ENCODE assay signal across 8 cellular contexts in genomic region chr7:151251328-151251925, GRCh38. TPM values are rescaled to one million over a fixed set of nuclear protein-coding genes. Genes with fewer than 3 reads are reported as not detected.
DNase-seq lines count a peak whose midpoint lies in the region; ATAC-seq, FAIRE-seq and TF ChIP-seq lines count a peak whose summit lies in the region.

No MANE protein-coding gene starts in this region.

- H3K4me1 Mint-ChIP-seq in astrocyte (ENCODE audit: low read depth, unreplicated experiment), result peaks cover 22% of the 10 kb centered on the region
- H3K4me1 Mint-ChIP-seq in activated T-helper 2 cell treated with anti-CD3 and anti-CD28 coated beads, Interferon-gamma antibody, Interleukin-2, Interleukin-4, amounts not matched to agents 10 μg/mL and 5 μg/mL and 100 μg/mL, durations not matched to agents 14 hours and 24 hours and 36 hours (ENCODE audit: low read depth), result peaks cover 5% of the 10 kb centered on the region

- H3K4me3 ChIP-seq in MM.1S (ENCODE audit: low read length) (no peak overlapping the region; the same call in 1 of the 2 replicates), astrocyte (ENCODE audit: insufficient read depth, low read depth, low read length) (peak overlapping the region; percentile 48), iPS-15b (ENCODE audit: low read depth, low read length) (peak overlapping the region; percentile 52), skeletal muscle satellite cell (ENCODE audit: low read length) (peak overlapping the region; percentile 75)

- intact Hi-C loops in activated T-helper 2 cell treated with anti-CD3 and anti-CD28 coated beads, Interferon-gamma antibody, Interleukin-2, Interleukin-4, amounts not matched to agents 10 μg/mL and 5 μg/mL and 100 μg/mL, durations not matched to agents 14 hours and 24 hours and 36 hours (cut with micrococcal nuclease), result no loop called here

- ATAC-seq in HG03432 (IDR thresholded peaks at IDR 0.05; ENCODE audit: unreplicated experiment), result no peak

- peaks cover 2% of the 10 kb centered on the region for H3K36me3 Mint-ChIP-seq in astrocyte (ENCODE audit: low read depth, unreplicated experiment)
- no peaks in the 10 kb centered on the region for H3K36me3 Mint-ChIP-seq in activated T-helper 2 cell treated with anti-CD3 and anti-CD28 coated beads, Interferon-gamma antibody, Interleukin-2, Interleukin-4, amounts not matched to agents 10 μg/mL and 5 μg/mL and 100 μg/mL, durations not matched to agents 14 hours and 24 hours and 36 hours (ENCODE audit: low read depth)

- H3K36me3 ChIP-seq in MM.1S (replicated peaks; ENCODE audit: insufficient read depth, low read length) (no peaks in the 10 kb centered on the region), astrocyte (ENCODE audit: insufficient read depth, low read length) (no peaks in the 10 kb centered on the region), iPS-15b (ENCODE audit: control insufficient read depth, insufficient read depth, low read length) (no peaks in the 10 kb centered on the region), skeletal muscle satellite cell (ENCODE audit: insufficient read depth, low read length) (no peaks in the 10 kb centered on the region)

- no peaks in the 10 kb centered on the region for H3K9me2 ChIP-seq in MM.1S (replicated peaks; ENCODE audit: insufficient read depth, low read length)

- H3K79me2 ChIP-seq in MM.1S (ENCODE audit: low read length) (no peaks in the 10 kb centered on the region), astrocyte (ENCODE audit: insufficient read depth, low read length) (peaks cover 19% of the 10 kb centered on the region)

- H3K9me3 ChIP-seq in MM.1S (replicated peaks; ENCODE audit: insufficient read depth, low read length) (no peaks in the 10 kb centered on the region), astrocyte (ENCODE audit: insufficient read depth, low read depth, low read length) (no peaks in the 10 kb centered on the region), iPS-15b (ENCODE audit: control insufficient read depth, insufficient read depth, low read length) (no peaks in the 10 kb centered on the region), skeletal muscle satellite cell (replicated peaks; ENCODE audit: low read length) (no peaks in the 10 kb centered on the region)

- peaks cover 17% of the 10 kb centered on the region for H3K27me3 Mint-ChIP-seq in astrocyte (ENCODE audit: low read depth, unreplicated experiment)
- peaks cover 77% of the 10 kb centered on the region for H3K27me3 Mint-ChIP-seq in activated T-helper 2 cell treated with anti-CD3 and anti-CD28 coated beads, Interferon-gamma antibody, Interleukin-2, Interleukin-4, amounts not matched to agents 10 μg/mL and 5 μg/mL and 100 μg/mL, durations not matched to agents 14 hours and 24 hours and 36 hours (ENCODE audit: low read depth)

- no peaks in the 10 kb centered on the region for H4K20me1 ChIP-seq in MM.1S (ENCODE audit: insufficient read depth, low read length)
- H4K20me1 ChIP-seq in astrocyte (ENCODE audit: insufficient read depth, low read length), result peaks cover 11% of the 10 kb centered on the region

- H3K4me3 Mint-ChIP-seq in astrocyte (ENCODE audit: unreplicated experiment), result peak overlapping the region; percentile 81
- no peak overlapping the region for H3K4me3 Mint-ChIP-seq in activated T-helper 2 cell treated with anti-CD3 and anti-CD28 coated beads, Interferon-gamma antibody, Interleukin-2, Interleukin-4, amounts not matched to agents 10 μg/mL and 5 μg/mL and 100 μg/mL, durations not matched to agents 14 hours and 24 hours and 36 hours (ENCODE audit: low read depth)

- H3K27ac Mint-ChIP-seq in astrocyte (ENCODE audit: unreplicated experiment), result no peak overlapping the region
- no peak overlapping the region for H3K27ac Mint-ChIP-seq in activated T-helper 2 cell treated with anti-CD3 and anti-CD28 coated beads, Interferon-gamma antibody, Interleukin-2, Interleukin-4, amounts not matched to agents 10 μg/mL and 5 μg/mL and 100 μg/mL, durations not matched to agents 14 hours and 24 hours and 36 hours

- DNase-seq in COLO668 (lab: John Stamatoyannopoulos, UW; ENCODE audit: unreplicated experiment) (peak; percentile 67), MM.1S (no peak), astrocyte (ENCODE audit: low read depth) (peak; percentile 65), T-helper 2 cell (no peak)
- DNase-seq in activated T-helper 2 cell treated with anti-CD3 and anti-CD28 coated beads, Interferon-gamma antibody, Interleukin-2, Interleukin-4, amounts not matched to agents 10 μg/mL and 5 μg/mL and 100 μg/mL, durations not matched to agents 14 hours and 24 hours and 36 hours (ENCODE audit: low spot score), result no peak

- no peak for FAIRE-seq in astrocyte (lab: Jason Lieb, UNC)

- H3F3A ChIP-seq in MM.1S (ENCODE audit: insufficient read depth, low read length), result no peaks in the 10 kb centered on the region

- H3K27me3 ChIP-seq in MM.1S (replicated peaks; ENCODE audit: insufficient read depth, low read length), result peaks cover 91% of the 10 kb centered on the region
- H3K27me3 ChIP-seq in astrocyte (ENCODE audit: insufficient read depth, low read length), result no peaks in the 10 kb centered on the region
- H3K27me3 ChIP-seq in iPS-15b (ENCODE audit: control insufficient read depth, insufficient read depth, low read length), result peaks cover 80% of the 10 kb centered on the region
- peaks cover 20% of the 10 kb centered on the region for H3K27me3 ChIP-seq in skeletal muscle satellite cell (ENCODE audit: control insufficient read depth, insufficient read depth, low read length)

- H3K9ac ChIP-seq in MM.1S (ENCODE audit: low read length), result no peak overlapping the region
- peak overlapping the region; percentile 86 for H3K9ac ChIP-seq in astrocyte (ENCODE audit: low read length)
- no peak overlapping the region for H3K9ac ChIP-seq in iPS-15b (ENCODE audit: low read depth, low read length)
- peak overlapping the region; percentile 88 for H3K9ac ChIP-seq in skeletal muscle satellite cell (ENCODE audit: low read depth, low read length)

- H2AFZ ChIP-seq in MM.1S (ENCODE audit: low read length) (no peak overlapping the region), astrocyte (ENCODE audit: low read depth, low read length) (peak overlapping the region; percentile 18)

- H3K9me3 Mint-ChIP-seq in astrocyte (ENCODE audit: unreplicated experiment), result no peaks in the 10 kb centered on the region
- H3K9me3 Mint-ChIP-seq in activated T-helper 2 cell treated with anti-CD3 and anti-CD28 coated beads, Interferon-gamma antibody, Interleukin-2, Interleukin-4, amounts not matched to agents 10 μg/mL and 5 μg/mL and 100 μg/mL, durations not matched to agents 14 hours and 24 hours and 36 hours, result no peaks in the 10 kb centered on the region

- H3K4me1 ChIP-seq in MM.1S (ENCODE audit: low read length) (peaks cover 4% of the 10 kb centered on the region; the same call in 1 of the 2 replicates), astrocyte (ENCODE audit: insufficient read depth, low read length) (peaks cover 44% of the 10 kb centered on the region), iPS-15b (ENCODE audit: control insufficient read depth, insufficient read depth, low read length) (peaks cover 7% of the 10 kb centered on the region), skeletal muscle satellite cell (ENCODE audit: control insufficient read depth, insufficient read depth, low read length) (peaks cover 48% of the 10 kb centered on the region)

- TF ChIP-seq CTCF in MM.1S (IDR thresholded peaks at IDR 0.05; ENCODE audit: low read length) (no peak), astrocyte (IDR thresholded peaks at IDR 0.05; ENCODE audit: insufficient read depth, low read depth, low read length) (no peak)

- H3K27ac ChIP-seq in MM.1S (ENCODE audit: low read length) (no peak overlapping the region), astrocyte (ENCODE audit: low read depth, low read length) (peak overlapping the region; percentile 60)

- H3K4me2 ChIP-seq in MM.1S (ENCODE audit: low read depth, low read length) (peak overlapping the region; percentile 65; the same call in 1 of the 2 replicates), astrocyte (ENCODE audit: low read length) (peak overlapping the region; percentile 99), skeletal muscle satellite cell (ENCODE audit: low read length) (peak overlapping the region; percentile 87)

RNA-seq across cellular contexts. Expression of gene SMARCD3, which starts 2.9 kb away (rescaled TPM):
- total RNA-seq in astrocyte, result 47.7 and 50.0 TPM in 2 replicates
- 19.5 and 28.6 TPM in 2 replicates for total RNA-seq in skeletal muscle satellite cell (2012; rRNA removed)
- 2.9 and 3.3 TPM in 2 replicates for total RNA-seq in activated T-helper 2 cell treated with anti-CD3 and anti-CD28 coated beads, Interferon-gamma antibody, Interleukin-2, Interleukin-4, amounts not matched to agents 10 μg/mL and 5 μg/mL and 100 μg/mL, durations not matched to agents 14 hours and 24 hours and 36 hours

RNA-seq across cellular contexts. Expression of gene CHPF2, which starts 19.1 kb away (rescaled TPM):
- 84.7 and 101 TPM in 2 replicates for total RNA-seq in astrocyte
- 64.9 and 65.4 TPM in 2 replicates for total RNA-seq in skeletal muscle satellite cell (2012; rRNA removed)
- 43.8 and 46.0 TPM in 2 replicates for total RNA-seq in activated T-helper 2 cell treated with anti-CD3 and anti-CD28 coated beads, Interferon-gamma antibody, Interleukin-2, Interleukin-4, amounts not matched to agents 10 μg/mL and 5 μg/mL and 100 μg/mL, durations not matched to agents 14 hours and 24 hours and 36 hours

RNA-seq across cellular contexts. Expression of gene ABCF2, which starts 24.4 kb away (rescaled TPM):
- 53.2 and 54.3 TPM in 2 replicates for total RNA-seq in astrocyte
- 81.7 and 89.0 TPM in 2 replicates for total RNA-seq in skeletal muscle satellite cell (2012; rRNA removed)
- total RNA-seq in activated T-helper 2 cell treated with anti-CD3 and anti-CD28 coated beads, Interferon-gamma antibody, Interleukin-2, Interleukin-4, amounts not matched to agents 10 μg/mL and 5 μg/mL and 100 μg/mL, durations not matched to agents 14 hours and 24 hours and 36 hours, result 63.4 and 69.2 TPM in 2 replicates

RNA-seq across cellular contexts. Expression of gene H2BK1, which starts 41.1 kb away (rescaled TPM):
- total RNA-seq in astrocyte, result not detected in 2 replicates
- not detected in 2 replicates for total RNA-seq in skeletal muscle satellite cell (2012; rRNA removed)
- total RNA-seq in activated T-helper 2 cell treated with anti-CD3 and anti-CD28 coated beads, Interferon-gamma antibody, Interleukin-2, Interleukin-4, amounts not matched to agents 10 μg/mL and 5 μg/mL and 100 μg/mL, durations not matched to agents 14 hours and 24 hours and 36 hours, result not detected in 2 replicates

Comparison
In these comparisons a context has a peak if more than half of its experiments do, and no peak if none do; other contexts are left out.
1. DNase-seq: peak in COLO668 (single experiment) and astrocyte (single experiment); none in MM.1S (single experiment), T-helper 2 cell (0 of 5) and activated T-helper 2 cell treated with anti-CD3 and anti-CD28 coated beads, Interferon-gamma antibody, Interleukin-2, Interleukin-4, amounts not matched to agents 10 μg/mL and 5 μg/mL and 100 μg/mL, durations not matched to agents 14 hours and 24 hours and 36 hours (single experiment).
2. H3K9ac ChIP-seq: peak in astrocyte (single experiment) and skeletal muscle satellite cell (single experiment); none in MM.1S (single experiment) and iPS-15b (single experiment).
3. RNA of gene SMARCD3, which starts 2.9 kb away (total RNA-seq): 47.7 to 50.0 TPM in astrocyte; 2.9 to 3.3 TPM in activated T-helper 2 cell treated with anti-CD3 and anti-CD28 coated beads, Interferon-gamma antibody, Interleukin-2, Interleukin-4, amounts not matched to agents 10 μg/mL and 5 μg/mL and 100 μg/mL, durations not matched to agents 14 hours and 24 hours and 36 hours; every median in the first group is over 10 times any median in the second.
4. Peak in every context shown above with its lines, with median percentiles within 50 percentile points of each other: H3K4me2 ChIP-seq.